Comparison of ENCODE assay signal across 28 cellular contexts in the genomic region with DNA sequence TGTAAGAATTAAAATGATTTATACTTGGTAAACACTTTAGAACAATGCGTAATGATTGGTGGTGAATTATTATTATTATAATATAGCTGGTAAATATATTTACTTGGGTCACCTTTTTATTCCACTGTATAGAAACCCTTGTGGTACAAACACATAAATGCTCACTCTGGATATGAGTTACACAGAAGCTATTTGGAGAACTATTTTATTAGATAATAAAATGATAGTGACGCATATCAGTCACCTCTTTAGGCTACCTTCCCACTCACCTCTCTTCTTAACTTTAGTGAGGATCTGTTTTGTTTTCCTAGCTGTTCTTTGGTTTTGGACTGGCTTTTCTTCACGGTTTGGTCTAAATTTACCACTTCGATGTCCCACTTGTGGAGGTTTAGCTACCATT.
DNase-seq lines count a peak whose midpoint lies in the region; ATAC-seq and TF ChIP-seq lines count a peak whose summit lies in the region.
"Had no signal": no experiment of that assay in that cellular context is flagged by ENCODE, and none has a peak within 500 bp of the region (broad histone marks: within the 10 kb centered on the region; RNA-seq: fewer than 3 reads in every experiment).

No MANE protein-coding gene starts in this region.

- ATAC-seq in PC-3, result peak; percentile 96
- ATAC-seq in CD4-positive, alpha-beta T cell (ENCODE audit: poor library complexity), result no peak
- ATAC-seq: A549; CD8-positive, alpha-beta T cell had no signal

- H3K27ac Mint-ChIP-seq in CD4-positive, alpha-beta T cell, result no peak overlapping the region
- H3K27ac Mint-ChIP-seq: B cell; CD4-positive, alpha-beta memory T cell; CD4-positive, CD25-positive, alpha-beta regulatory T cell; CD8-positive, alpha-beta memory T cell; CD8-positive, alpha-beta T cell had no signal

- H3K4me1 ChIP-seq in PC-3 (ENCODE audit: insufficient read depth, low read length), result peaks cover 8% of the 10 kb centered on the region
- H3K4me1 ChIP-seq: A549, BE2C, BLaER1, Caco-2 had no signal

- H3K4me3 ChIP-seq in PC-3 (ENCODE audit: low read length), result no peak overlapping the region
- H3K4me3 ChIP-seq: A549; BLaER1; BLaER1 treated with 17β-estradiol and CSF1 and Interleukin-3, amounts not matched to agents 10 nM and 100 nM had no signal

- no peaks in the 10 kb centered on the region for H3K4me1 Mint-ChIP-seq in CD4-positive, alpha-beta T cell (ENCODE audit: low read depth)
- H3K4me1 Mint-ChIP-seq: B cell; CD4-positive, alpha-beta memory T cell; CD4-positive, CD25-positive, alpha-beta regulatory T cell; CD8-positive, alpha-beta memory T cell had no signal

- no peak for TF ChIP-seq CTCF in PC-3 (conservative IDR thresholded peaks at IDR 0.05; ENCODE audit: low read depth, low read length)
- TF ChIP-seq CTCF in CD4-positive, alpha-beta T cell (IDR thresholded peaks at IDR 0.05), result no peak

- no peaks in the 10 kb centered on the region for H3K9me3 ChIP-seq in PC-3 (ENCODE audit: low read length)
- no peaks in the 10 kb centered on the region for H3K9me3 ChIP-seq in CD4-positive, alpha-beta T cell (ENCODE audit: control insufficient read depth, low read length)
- H3K9me3 ChIP-seq: A549, BE2C, BLaER1, Caco-2 had no signal

- H3K27me3 Mint-ChIP-seq in CD4-positive, alpha-beta T cell, result no peaks in the 10 kb centered on the region
- H3K27me3 Mint-ChIP-seq: CD4-positive, alpha-beta memory T cell; CD4-positive, CD25-positive, alpha-beta regulatory T cell; CD8-positive, alpha-beta memory T cell had no signal

- H3K27me3 ChIP-seq in PC-3 (ENCODE audit: low read length), result peaks cover 14% of the 10 kb centered on the region; the same call in 1 of the 2 replicates
- H3K27me3 ChIP-seq in CD4-positive, alpha-beta T cell (ENCODE audit: control insufficient read depth, insufficient read depth, low read length), result no peaks in the 10 kb centered on the region
- H3K27me3 ChIP-seq: BE2C; BLaER1; BLaER1 treated with 17β-estradiol and CSF1 and Interleukin-3, amounts not matched to agents 10 nM and 100 nM had no signal

- H2AFZ ChIP-seq in PC-3 (ENCODE audit: low read length), result no peak overlapping the region

- H3K4me2 ChIP-seq in PC-3 (ENCODE audit: low read length), result peak overlapping the region; percentile 1; the same call in 1 of the 2 replicates
- H3K4me2 ChIP-seq: A549; BLaER1; BLaER1 treated with 17β-estradiol and CSF1 and Interleukin-3, amounts not matched to agents 10 nM and 100 nM had no signal

- H3K9me2 ChIP-seq in PC-3 (replicated peaks; ENCODE audit: low read length), result no peaks in the 10 kb centered on the region

- CTCF ChIA-PET in PC-3 (lab: Charles Lee), result interaction anchor here (0.6 kb wide), 1 partner anchor 440 kb away, joined by 3 read pairs; no protein-coding TSS in a partner anchor
- CTCF ChIA-PET in CD4-positive, alpha-beta T cell (lab: Charles Lee), result no interaction called here

- no peak overlapping the region for H3K27ac ChIP-seq in PC-3 (ENCODE audit: low read length)
- no peak overlapping the region for H3K27ac ChIP-seq in CD4-positive, alpha-beta T cell (ENCODE audit: low read depth, low read length)
- H3K27ac ChIP-seq: 22Rv1; A549; BLaER1; BLaER1 treated with 17β-estradiol and CSF1 and Interleukin-3, amounts not matched to agents 10 nM and 100 nM; C4-2B had no signal

- H3K4me3 Mint-ChIP-seq in CD4-positive, alpha-beta T cell, result no peak overlapping the region
- H3K4me3 Mint-ChIP-seq: B cell; CD14-positive monocyte; CD4-positive, alpha-beta memory T cell; CD4-positive, CD25-positive, alpha-beta regulatory T cell; CD8-positive, alpha-beta memory T cell; CD8-positive, alpha-beta T cell had no signal

- peak; percentile 70 for DNase-seq in PC-3
- DNase-seq in CD4-positive, alpha-beta T cell, result no peak
- DNase-seq: 8988T; ACHN; AML-193; BE2C; C1 segment of cervical spinal cord; Caco-2; Calu3; CD4-positive, alpha-beta memory T cell; CD4-positive, CD25-positive, alpha-beta regulatory T cell; CD8-positive, alpha-beta memory T cell; CD8-positive, alpha-beta T cell; COR-L47; DMS 273 treated with DMSO at 0.1 percent for 48 hours; DMS153; DMS53; DMS79; DMS79 treated with DMSO at 0.1 percent for 48 hours; DND-41; EL had no signal

- no peaks in the 10 kb centered on the region for H4K20me1 ChIP-seq in PC-3 (ENCODE audit: low read length)
- H4K20me1 ChIP-seq: BLaER1; BLaER1 treated with 17β-estradiol and CSF1 and Interleukin-3, amounts not matched to agents 10 nM and 100 nM had no signal

- no peak overlapping the region for H3K9ac ChIP-seq in PC-3 (ENCODE audit: low read length)
- H3K9ac ChIP-seq: BLaER1; BLaER1 treated with 17β-estradiol and CSF1 and Interleukin-3, amounts not matched to agents 10 nM and 100 nM had no signal

- no peaks in the 10 kb centered on the region for H3K79me2 ChIP-seq in PC-3 (ENCODE audit: low read length)

- POLR2A ChIA-PET in PC-3 (lab: Charles Lee; ENCODE audit: unreplicated experiment), result no interaction called here
- POLR2A ChIA-PET in CD4-positive, alpha-beta T cell (lab: Charles Lee), result no interaction called here

- H3K36me3 ChIP-seq in PC-3 (ENCODE audit: low read depth, low read length), result no peaks in the 10 kb centered on the region
- H3K36me3 ChIP-seq: BE2C; BLaER1; BLaER1 treated with 17β-estradiol and CSF1 and Interleukin-3, amounts not matched to agents 10 nM and 100 nM had no signal

- H3F3A ChIP-seq in PC-3 (ENCODE audit: low read length, unreplicated experiment), result no peaks in the 10 kb centered on the region

- intact Hi-C loops in PC-3 (cut with micrococcal nuclease), result loop anchor here (10.0 kb wide), 1 partner anchor 86 kb away; no protein-coding TSS in a partner anchor
- intact Hi-C loops in CD4-positive, alpha-beta T cell (cut with DNase I, micrococcal nuclease), result no loop called here

- H3K9me3 Mint-ChIP-seq in CD4-positive, alpha-beta T cell, result no peaks in the 10 kb centered on the region
- H3K9me3 Mint-ChIP-seq: CD8-positive, alpha-beta memory T cell; CD8-positive, alpha-beta T cell had no signal

- no TSS peak for BruUV-seq in PC-3 (replicated peaks; lab: Mats Ljungman, UMichigan)

- H3K36me3 Mint-ChIP-seq in CD4-positive, alpha-beta T cell (ENCODE audit: low read depth), result no peaks in the 10 kb centered on the region
- H3K36me3 Mint-ChIP-seq: CD14-positive monocyte; CD4-positive, alpha-beta memory T cell; CD4-positive, CD25-positive, alpha-beta regulatory T cell; CD8-positive, alpha-beta memory T cell; CD8-positive, alpha-beta T cell had no signal
